Comparison of ENCODE assay signal across 7 cellular contexts in genomic region chr16:21772547-21773206, GRCh38.
DNase-seq lines count a peak whose midpoint lies in the region; ATAC-seq and TF ChIP-seq lines count a peak whose summit lies in the region.
"Not testable (repeated sequence)": the region's sequence is repeated elsewhere in the genome, so short reads cannot be mapped to it uniquely, and the experiment has no call there.

No MANE protein-coding gene starts in this region.

- H3K27ac Mint-ChIP-seq in glutamatergic neuron (ENCODE audit: unreplicated experiment): not testable (repeated sequence)

- not testable (repeated sequence) for H3K9me3 Mint-ChIP-seq in glutamatergic neuron (ENCODE audit: unreplicated experiment)

- not testable (repeated sequence) for H3K9me2 ChIP-seq in MM.1S (replicated peaks; ENCODE audit: insufficient read depth, low read length)

- H3F3A ChIP-seq in MM.1S (ENCODE audit: insufficient read depth, low read length): not testable (repeated sequence)

- H3K4me2 ChIP-seq in MM.1S (ENCODE audit: low read depth, low read length): not testable (repeated sequence)

- not testable (repeated sequence) for H3K9me3 ChIP-seq in MM.1S (replicated peaks; ENCODE audit: insufficient read depth, low read length); psoas muscle

- H3K4me3 ChIP-seq in MM.1S (ENCODE audit: low read length); psoas muscle: not testable (repeated sequence)

- H4K20me1 ChIP-seq in MM.1S (ENCODE audit: insufficient read depth, low read length): not testable (repeated sequence)

- ATAC-seq in psoas muscle: not testable (repeated sequence)

- H3K27me3 Mint-ChIP-seq in glutamatergic neuron (ENCODE audit: unreplicated experiment): not testable (repeated sequence)

- TF ChIP-seq CTCF in MM.1S (IDR thresholded peaks at IDR 0.05; ENCODE audit: low read length); glutamatergic neuron (IDR thresholded peaks at IDR 0.05; ENCODE audit: partially characterized antibody, unreplicated experiment); psoas muscle (IDR thresholded peaks at IDR 0.05): not testable (repeated sequence)

- H3K4me1 ChIP-seq in MM.1S (ENCODE audit: low read length); psoas muscle: not testable (repeated sequence)

- not testable (repeated sequence) for H3K9ac ChIP-seq in MM.1S (ENCODE audit: low read length)

- not testable (repeated sequence) for H3K4me1 Mint-ChIP-seq in glutamatergic neuron (ENCODE audit: low read depth, unreplicated experiment)

- H3K27me3 ChIP-seq in MM.1S (replicated peaks; ENCODE audit: insufficient read depth, low read length); psoas muscle (ENCODE audit: insufficient read depth in 3 of 3, low read length in 2 of 3): not testable (repeated sequence)

- not testable (repeated sequence) for H3K36me3 Mint-ChIP-seq in glutamatergic neuron (ENCODE audit: unreplicated experiment)

- not testable (repeated sequence) for H2AFZ ChIP-seq in MM.1S (ENCODE audit: low read length)

- intact Hi-C loops in psoas muscle (cut with DNase I): not testable (repeated sequence)

- in situ Hi-C loops in SK-MEL-5 (cut with HindIII; ENCODE audit: low pct_unique_long_range_greater_than_20kb, low sequenced_read_pairs): not testable (repeated sequence)

- not testable (repeated sequence) for H3K4me3 Mint-ChIP-seq in glutamatergic neuron (ENCODE audit: unreplicated experiment)

- DNase-seq in DMS 273 (lab: John Stamatoyannopoulos, UW; ENCODE audit: unreplicated experiment) (peak; percentile 4), MM.1S (peak; percentile 2), SK-MEL-5 (ENCODE audit: low read depth, low spot score) (peak; percentile 11), glutamatergic neuron (peak; percentile 32), islet precursor cell (peak; percentile 43), psoas muscle (peak; percentile 18 to 60)
- DNase-seq in epithelial cell of prostate (ENCODE audit: low read depth, low spot score): not testable (repeated sequence)

- not testable (repeated sequence) for H3K27ac ChIP-seq in MM.1S (ENCODE audit: low read length); psoas muscle
- peak overlapping the region; percentile 33 for H3K27ac ChIP-seq in epithelial cell of prostate

- not testable (repeated sequence) for H3K36me3 ChIP-seq in MM.1S (replicated peaks; ENCODE audit: insufficient read depth, low read length); psoas muscle (ENCODE audit: insufficient read depth in 1 of 2, low read depth in 1 of 2)

- 67 to 75% (median 68%) methylated on average over 9 of the region's 9 CpGs for WGBS in psoas muscle, 3 donors

- not testable (repeated sequence) for H3K79me2 ChIP-seq in MM.1S (ENCODE audit: low read length)
